22 cellular contexts compared by ENCODE assay signal in the genomic region with DNA sequence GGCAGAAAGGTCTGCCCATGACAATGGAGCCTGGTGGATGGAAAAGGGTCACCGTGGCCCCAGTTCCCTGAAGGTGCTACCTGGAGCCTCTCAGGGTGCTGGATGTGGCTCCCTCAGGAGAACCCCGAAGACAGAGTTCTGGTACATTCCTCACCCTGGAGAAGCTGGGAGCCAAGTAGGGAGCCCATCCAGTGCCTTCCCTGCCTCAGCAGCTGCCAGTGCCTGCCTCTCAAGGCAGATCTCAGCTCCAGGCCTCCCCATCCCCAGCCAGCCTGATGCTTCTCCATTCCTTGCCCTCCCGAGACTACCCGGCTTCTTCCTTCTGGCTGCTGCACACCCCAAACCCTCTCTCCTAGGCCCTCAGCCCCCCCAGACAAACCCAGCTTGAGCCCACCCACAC. TPM values are rescaled to one million over a fixed set of nuclear protein-coding genes. Genes with fewer than 3 reads are reported as not detected.
DNase-seq lines count a peak whose midpoint lies in the region; ATAC-seq, FAIRE-seq and TF ChIP-seq lines count a peak whose summit lies in the region.
"Had no signal": no experiment of that assay in that cellular context is flagged by ENCODE, and none has a peak within 500 bp of the region (broad histone marks: within the 10 kb centered on the region; RNA-seq: fewer than 3 reads in every experiment).

No MANE protein-coding gene starts in this region.

- no peak overlapping the region for H3K14ac ChIP-seq in H1 (ENCODE audit: insufficient read length)

- no peaks in the 10 kb centered on the region for H3K27me3 Mint-ChIP-seq in natural killer cell treated with Interleukin-12 subunit alpha and Interleukin-12 subunit beta and Interleukin-15 and Interleukin-18, amount 100 ng/mL, for 72 hours
- peaks cover 0 to 2% of the 10 kb centered on the region in 2 donors for H3K27me3 Mint-ChIP-seq in natural killer cell (ENCODE audit: low read depth in 2 of 2)
- peaks cover 5% of the 10 kb centered on the region for H3K27me3 Mint-ChIP-seq in neural progenitor cell (ENCODE audit: insufficient read depth, low read depth)
- H3K27me3 Mint-ChIP-seq: CD4-positive, CD25-positive, alpha-beta regulatory T cell had no signal

- H3K23me2 ChIP-seq in H1 (ENCODE audit: low read depth, low read length), result no peaks in the 10 kb centered on the region

- H3K23ac ChIP-seq in H1 (ENCODE audit: insufficient read length), result no peak overlapping the region

- no peaks in the 10 kb centered on the region for H3K4me1 Mint-ChIP-seq in natural killer cell treated with Interleukin-12 subunit alpha and Interleukin-12 subunit beta and Interleukin-15 and Interleukin-18, amount 100 ng/mL, for 72 hours (ENCODE audit: low read depth in 2 of 2)
- H3K4me1 Mint-ChIP-seq in natural killer cell (no peaks in the 10 kb centered on the region), neural progenitor cell (peaks cover 4% of the 10 kb centered on the region)
- H3K4me1 Mint-ChIP-seq: CD4-positive, CD25-positive, alpha-beta regulatory T cell; CD8-positive, alpha-beta memory T cell; GM23338 had no signal

- intact Hi-C loops in natural killer cell (cut with micrococcal nuclease), result no loop called here

- H3K56ac ChIP-seq in H1 (replicated peaks; ENCODE audit: insufficient read length, low read depth, low read length), result no peak overlapping the region

- no peak for TF ChIP-seq EP300 in H1 (IDR thresholded peaks at IDR 0.05; ENCODE audit: borderline replicate concordance in 1 of 2, low read depth in 2 of 2, low read length in 2 of 2)

- H3K4ac ChIP-seq in H1 (replicated peaks; ENCODE audit: insufficient read length, low read depth, low read length), result no peak overlapping the region

- TF ChIP-seq CTCF in natural killer cell (IDR thresholded peaks at IDR 0.05) (no peak), H1 (IDR thresholded peaks at IDR 0.05; ENCODE audit: control extremely low read depth in 1 of 3, insufficient read depth in 1 of 3, low read depth in 1 of 3, low read length in 3 of 3) (no peak), neural progenitor cell (IDR thresholded peaks at IDR 0.05) (no peak)

- no peak overlapping the region for H4K5ac ChIP-seq in H1 (ENCODE audit: insufficient read length, low read depth, low read length)

- H4K8ac ChIP-seq in H1 (ENCODE audit: extremely low read depth, insufficient read depth, low read length), result peak overlapping the region; percentile 68; the same call in 1 of the 2 replicates

- ATAC-seq in natural killer cell treated with Interleukin-12 subunit alpha and Interleukin-12 subunit beta and Interleukin-15 and Interleukin-18, amount 100 ng/mL, for 72 hours, result no peak
- no peak for ATAC-seq in natural killer cell
- ATAC-seq: GM23338 had no signal

- H2AFZ ChIP-seq in H1 (ENCODE audit: low read length) (no peak overlapping the region), neural progenitor cell (replicated peaks) (no peak overlapping the region)
- H2AFZ ChIP-seq: GM23338 had no signal

- no peak overlapping the region for H3K9ac ChIP-seq in H1 (replicated peaks in 1 of 4; ENCODE audit: extremely low read depth in 1 of 4, low read depth in 3 of 4, low read length in 3 of 4)
- no peak overlapping the region for H3K9ac ChIP-seq in neural progenitor cell

- H3K9me3 ChIP-seq in H1 (ENCODE audit: insufficient read depth in 2 of 2, low read depth in 1 of 2, low read length in 1 of 2) (no peaks in the 10 kb centered on the region; a peak in 1 of 4 replicates), neural progenitor cell (ENCODE audit: low read depth) (no peaks in the 10 kb centered on the region)
- H3K9me3 ChIP-seq: HAP-1 had no signal

- H3K4me3 ChIP-seq in H1 (ENCODE audit: extremely low read depth in 1 of 4, insufficient read depth in 2 of 4, low read depth in 3 of 4, low read length in 4 of 4), result no peak overlapping the region
- H3K4me3 ChIP-seq in neural progenitor cell, result no peak overlapping the region
- H3K4me3 ChIP-seq: GM23338, HAP-1 had no signal

- H3K18ac ChIP-seq in H1 (ENCODE audit: extremely low read depth, low read length), result no peak overlapping the region

- H2BK15ac ChIP-seq in H1 (ENCODE audit: low read length), result no peak overlapping the region

- H3K79me1 ChIP-seq in H1 (ENCODE audit: low read depth, low read length), result no peaks in the 10 kb centered on the region

- H3K27me3 ChIP-seq in H1 (replicated peaks in 1 of 4; ENCODE audit: control insufficient read depth in 3 of 4, extremely low read depth in 1 of 4, insufficient read depth in 3 of 4, low read length in 3 of 4) (no peaks in the 10 kb centered on the region), neural progenitor cell (no peaks in the 10 kb centered on the region)

- no peak overlapping the region for H2BK120ac ChIP-seq in H1 (replicated peaks; ENCODE audit: low read depth, low read length)

- no peaks in the 10 kb centered on the region for H3K4me1 ChIP-seq in H1 (replicated peaks in 1 of 4; ENCODE audit: control insufficient read depth in 3 of 4, insufficient read depth in 4 of 4, low read length in 3 of 4)
- H3K4me1 ChIP-seq in neural progenitor cell, result no peaks in the 10 kb centered on the region
- H3K4me1 ChIP-seq: HAP-1 had no signal

- H3K27ac Mint-ChIP-seq in natural killer cell treated with Interleukin-12 subunit alpha and Interleukin-12 subunit beta and Interleukin-15 and Interleukin-18, amount 100 ng/mL, for 72 hours, result no peak overlapping the region
- H3K27ac Mint-ChIP-seq in natural killer cell (no peak overlapping the region), neural progenitor cell (peak overlapping the region; percentile 57)
- H3K27ac Mint-ChIP-seq: CD8-positive, alpha-beta memory T cell; GM23338; HFFc6 had no signal

- no peak overlapping the region for H2BK20ac ChIP-seq in H1 (ENCODE audit: low read length)

- 86% methylated on average over 4 of the region's 4 CpGs; no CpG with 5 or more reads in 1 of the 2 experiments for WGBS in H1 (ENCODE audit: extremely low coverage in 1 of 2, insufficient coverage in 1 of 2, insufficient read length in 1 of 2, insufficient replicate concordance in 2 of 2, low coverage in 1 of 2, low lambda C conversion rate in 2 of 2, missing lambda C conversion rate in 1 of 2), 2 experiments

- H3F3A ChIP-seq in neural progenitor cell (ENCODE audit: low read depth), result no peaks in the 10 kb centered on the region

- no peak overlapping the region for H2AK5ac ChIP-seq in H1 (ENCODE audit: low read depth, low read length)

- H3K4me3 Mint-ChIP-seq in natural killer cell treated with Interleukin-12 subunit alpha and Interleukin-12 subunit beta and Interleukin-15 and Interleukin-18, amount 100 ng/mL, for 72 hours, result no peak overlapping the region
- H3K4me3 Mint-ChIP-seq in natural killer cell (no peak overlapping the region), neural progenitor cell (no peak overlapping the region)
- H3K4me3 Mint-ChIP-seq: CD4-positive, CD25-positive, alpha-beta regulatory T cell; CD8-positive, alpha-beta memory T cell; GM23338; HFFc6 had no signal

- no peak for FAIRE-seq in H1 (lab: Jason Lieb, UNC)
- FAIRE-seq: D721Med, G401.6, GM12892, H54 had no signal

- CTCF ChIA-PET in H1 (lab: Charles Lee; ENCODE audit: partially characterized antibody), result interaction anchor here (2.1 kb wide), 1 partner anchor 9 kb away, joined by 5 read pairs; no protein-coding TSS in a partner anchor

- H3K36me3 ChIP-seq in H1 (ENCODE audit: control insufficient read depth in 2 of 4, insufficient read depth in 4 of 4, low read length in 3 of 4) (no peaks in the 10 kb centered on the region), neural progenitor cell (no peaks in the 10 kb centered on the region)
- H3K36me3 ChIP-seq: HAP-1 had no signal

- H3K4me2 ChIP-seq in H1 (ENCODE audit: insufficient read depth in 1 of 2, low read depth in 2 of 2, low read length in 2 of 2), result no peak overlapping the region
- H3K4me2 ChIP-seq in neural progenitor cell, result no peak overlapping the region
- H3K4me2 ChIP-seq: GM23338 had no signal

- no peak for TF ChIP-seq RAD21 in H1 (IDR thresholded peaks at IDR 0.05 in 1 of 2, conservative IDR thresholded peaks at IDR 0.05 in 1 of 2; ENCODE audit: low read depth in 2 of 2, low read length in 2 of 2)

- no peaks in the 10 kb centered on the region for H3K79me2 ChIP-seq in H1 (ENCODE audit: control insufficient read depth in 1 of 2, insufficient read depth in 2 of 2, low read length in 2 of 2)
- no peaks in the 10 kb centered on the region for H3K79me2 ChIP-seq in neural progenitor cell (ENCODE audit: low read depth)

- H3K36me3 Mint-ChIP-seq in natural killer cell treated with Interleukin-12 subunit alpha and Interleukin-12 subunit beta and Interleukin-15 and Interleukin-18, amount 100 ng/mL, for 72 hours, result no peaks in the 10 kb centered on the region
- no peaks in the 10 kb centered on the region for H3K36me3 Mint-ChIP-seq in natural killer cell
- no peaks in the 10 kb centered on the region for H3K36me3 Mint-ChIP-seq in neural progenitor cell
- H3K36me3 Mint-ChIP-seq: CD4-positive, CD25-positive, alpha-beta regulatory T cell had no signal

- no peak overlapping the region for H4K91ac ChIP-seq in H1 (replicated peaks; ENCODE audit: insufficient read length, low read length)

- H4K20me1 ChIP-seq in H1 (replicated peaks in 1 of 2; ENCODE audit: control insufficient read depth in 1 of 2, insufficient read depth in 2 of 2, low read length in 2 of 2) (peaks cover 0 to 2% of the 10 kb centered on the region in 2 experiments), neural progenitor cell (ENCODE audit: low read depth) (no peaks in the 10 kb centered on the region)

- DNase-seq in natural killer cell treated with Interleukin-12 subunit alpha and Interleukin-12 subunit beta and Interleukin-15 and Interleukin-18, amount 100 ng/mL, for 72 hours (ENCODE audit: low spot score), result peak; percentile 47
- DNase-seq in natural killer cell (no peak), H1 (ENCODE audit: low read depth in 1 of 2, low spot score in 2 of 2) (no peak), neural progenitor cell (ENCODE audit: low spot score) (no peak), NCI-H510A treated with DMSO at 0.1 percent for 48 hours (lab: John Stamatoyannopoulos, UW) (no peak), DMS 273 treated with DMSO at 0.1 percent for 48 hours (lab: John Stamatoyannopoulos, UW) (no peak)
- DNase-seq: C1 segment of cervical spinal cord; CD4-positive, CD25-positive, alpha-beta regulatory T cell; DMS53; DMS79 treated with DMSO at 0.1 percent for 48 hours; HFFc6 had no signal

- no peak overlapping the region; the same call in 1 of the 2 replicates for H2BK5ac ChIP-seq in H1 (ENCODE audit: low read depth, low read length)

- POLR2A ChIA-PET in H1 (lab: Charles Lee; ENCODE audit: partially characterized antibody), result no interaction called here

- H3K27ac ChIP-seq in H1 (ENCODE audit: low read depth, low read length), result no peak overlapping the region
- H3K27ac ChIP-seq in neural progenitor cell, result no peak overlapping the region

- no peaks in the 10 kb centered on the region for H3K9me3 Mint-ChIP-seq in natural killer cell treated with Interleukin-12 subunit alpha and Interleukin-12 subunit beta and Interleukin-15 and Interleukin-18, amount 100 ng/mL, for 72 hours
- H3K9me3 Mint-ChIP-seq in natural killer cell (no peaks in the 10 kb centered on the region), neural progenitor cell (no peaks in the 10 kb centered on the region)
- H3K9me3 Mint-ChIP-seq: CD4-positive, CD25-positive, alpha-beta regulatory T cell; CD8-positive, alpha-beta memory T cell; GM23338; HFFc6 had no signal

- no peak overlapping the region for H2BK12ac ChIP-seq in H1 (ENCODE audit: low read depth, low read length)

- no peak for TF ChIP-seq POLR2A in H1 (IDR thresholded peaks at IDR 0.05; ENCODE audit: control extremely low read depth in 1 of 2, low read depth in 2 of 2, low read length in 2 of 2)

RNA-seq across cellular contexts. Expression of gene SCGB1C2, which starts 20.5 kb away (rescaled TPM):
- not detected for total RNA-seq in natural killer cell treated with Interleukin-12 subunit alpha and Interleukin-12 subunit beta and Interleukin-15 and Interleukin-18, amount 100 ng/mL, for 72 hours
- total RNA-seq in natural killer cell, result not detected
- not detected in 2 replicates for total RNA-seq in H1 (2021; fragmentation: NEBNext Ultra II Directional; extraction: Animal tissue kit (Norgen Biotek cat#: 25700))
- polyA plus RNA-seq in H1 (2011; rRNA removed), result not detected in 2 replicates
- not detected for polyA plus RNA-seq in H1 (2011; cell fraction: cytosol; rRNA removed)
- polyA plus RNA-seq in H1 (2011; cell fraction: nucleus; rRNA removed), result not detected
- polyA plus RNA-seq in H1 (2012, experiment 1 of 2), result not detected in 4 replicates
- not detected for polyA plus RNA-seq in H1 (2012, experiment 2 of 2)
- not detected for polyA plus RNA-seq in H1 (2013, experiment 1 of 2)
- polyA plus RNA-seq in H1 (2013, experiment 2 of 2), result not detected
- not detected in 2 replicates for polyA minus RNA-seq in H1 (2011; rRNA and poly(A)+ RNA removed)
- polyA minus RNA-seq in H1 (2011; cell fraction: cytosol; rRNA and poly(A)+ RNA removed), result not detected
- not detected for polyA minus RNA-seq in H1 (2011; cell fraction: nucleus; rRNA and poly(A)+ RNA removed)
- not detected in 2 replicates for total RNA-seq in neural progenitor cell (ENCODE audit: low replicate concordance)
- total RNA-seq: A172; A673; CD4-positive, CD25-positive, alpha-beta regulatory T cell; CD8-positive, alpha-beta memory T cell; Daoy; GM23338; HFFc6 had no signal
- polyA plus RNA-seq: BJ; CD4-positive, CD25-positive, alpha-beta regulatory T cell; CD8-positive, alpha-beta memory T cell; GM23338 had no signal

RNA-seq across cellular contexts. Expression of gene DOC2B, which starts 23.5 kb away (rescaled TPM):
- total RNA-seq in natural killer cell treated with Interleukin-12 subunit alpha and Interleukin-12 subunit beta and Interleukin-15 and Interleukin-18, amount 100 ng/mL, for 72 hours, result 10 to 100 TPM in 1 of 2 donors, 1 to 10 TPM in 1; 3.7 to 17.9 TPM
- total RNA-seq in natural killer cell, result under 1 TPM in 2 of 3 donors, not detected in 1; 0.07 to 0.20 TPM
- 3.3 and 4.0 TPM in 2 replicates for total RNA-seq in H1 (2021; fragmentation: NEBNext Ultra II Directional; extraction: Animal tissue kit (Norgen Biotek cat#: 25700))
- polyA plus RNA-seq in H1 (2011; rRNA removed), result 1.3 and 1.8 TPM in 2 replicates
- polyA plus RNA-seq in H1 (2011; cell fraction: cytosol; rRNA removed), result 2.2 TPM
- polyA plus RNA-seq in H1 (2011; cell fraction: nucleus; rRNA removed), result 2.5 TPM
- polyA plus RNA-seq in H1 (2012, experiment 1 of 2), result 1.0 to 1.7 TPM (median 1.5 TPM) in 4 replicates
- polyA plus RNA-seq in H1 (2012, experiment 2 of 2), result 1.3 TPM
- 1.3 TPM for polyA plus RNA-seq in H1 (2013, experiment 1 of 2)
- 1.1 TPM for polyA plus RNA-seq in H1 (2013, experiment 2 of 2)
- 1.9 and 3.6 TPM in 2 replicates for polyA minus RNA-seq in H1 (2011; rRNA and poly(A)+ RNA removed)
- 2.5 TPM for polyA minus RNA-seq in H1 (2011; cell fraction: cytosol; rRNA and poly(A)+ RNA removed)
- polyA minus RNA-seq in H1 (2011; cell fraction: nucleus; rRNA and poly(A)+ RNA removed), result 3.1 TPM
- total RNA-seq in neural progenitor cell (ENCODE audit: low replicate concordance), result 0.31 and 0.34 TPM in 2 replicates
- total RNA-seq: CD4-positive, CD25-positive, alpha-beta regulatory T cell; HFFc6 had no signal
- polyA plus RNA-seq: BJ; CD4-positive, CD25-positive, alpha-beta regulatory T cell; CD8-positive, alpha-beta memory T cell had no signal
